Comparison of ENCODE assay signal across 21 cellular contexts in the genomic region with DNA sequence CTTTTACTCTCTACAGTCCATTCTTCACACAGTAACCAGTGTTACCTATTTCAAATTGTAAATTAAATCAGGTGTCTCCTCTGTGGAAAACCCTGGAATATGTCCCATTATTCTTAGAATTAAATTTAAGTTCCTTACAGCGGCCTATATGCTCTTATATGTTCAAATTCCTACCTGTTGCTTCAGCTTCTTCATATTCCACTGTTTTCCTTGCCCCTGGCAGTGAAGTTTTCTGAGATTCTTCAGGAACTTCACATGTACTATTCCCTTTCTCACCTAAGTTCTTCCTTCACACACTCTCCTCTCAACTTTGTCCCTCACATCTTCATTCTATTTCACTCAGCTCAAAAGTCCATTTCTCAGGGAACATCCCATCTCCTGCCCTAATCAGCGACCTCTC.
DNase-seq lines count a peak whose midpoint lies in the region; TF ChIP-seq lines count a peak whose summit lies in the region.
"Had no signal": no experiment of that assay in that cellular context is flagged by ENCODE, and none has a peak within 500 bp of the region (broad histone marks: within the 10 kb centered on the region; RNA-seq: fewer than 3 reads in every experiment).

No MANE protein-coding gene starts in this region.

- no peak for DNase-seq in T-helper 2 cell treated with Interferon-gamma antibody and Interleukin-4, amounts not matched to agents 5 μg/mL and 100 μg/mL, for 36 hours (ENCODE audit: low spot score)
- DNase-seq in T-helper 2 cell (no peak), A673 (ENCODE audit: low spot score) (no peak), AML-193 (lab: John Stamatoyannopoulos, UW) (no peak)
- DNase-seq in activated T-helper 2 cell treated with anti-CD3 and anti-CD28 coated beads, Interferon-gamma antibody, Interleukin-2, Interleukin-4, amounts not matched to agents 10 μg/mL and 5 μg/mL and 100 μg/mL, durations not matched to agents 14 hours and 24 hours and 36 hours (ENCODE audit: low spot score): no peak
- no peak for DNase-seq in activated CD4-positive, alpha-beta memory T cell treated with anti-CD3 and anti-CD28 coated beads for 36 hours
- DNase-seq: CD8-positive, alpha-beta T cell; DMS 273 treated with DMSO at 0.1 percent for 48 hours; DMS53; DND-41; EL; Karpas-422; KBM-7 had no signal

- CTCF ChIA-PET in A673 (lab: Charles Lee): no interaction called here
- CTCF ChIA-PET in HEK293 (lab: Yijun Ruan, JAX): no interaction called here
- CTCF ChIA-PET in activated CD4-positive, alpha-beta memory T cell treated with anti-CD3 and anti-CD28 coated beads for 36 hours (lab: Charles Lee): interaction anchor here (1.0 kb wide), 1 partner anchor 68 kb away, joined by 3 read pairs; no protein-coding TSS in a partner anchor

- H3K27ac Mint-ChIP-seq in T-helper 2 cell treated with Interferon-gamma antibody and Interleukin-4, amounts not matched to agents 5 μg/mL and 100 μg/mL, for 36 hours: peak overlapping the region; percentile 5
- peak overlapping the region; percentile 2 for H3K27ac Mint-ChIP-seq in activated T-helper 2 cell treated with anti-CD3 and anti-CD28 coated beads, Interferon-gamma antibody, Interleukin-2, Interleukin-4, amounts not matched to agents 10 μg/mL and 5 μg/mL and 100 μg/mL, durations not matched to agents 14 hours and 24 hours and 36 hours
- no peak overlapping the region for H3K27ac Mint-ChIP-seq in activated CD4-positive, alpha-beta memory T cell treated with anti-CD3 and anti-CD28 coated beads for 36 hours
- H3K27ac Mint-ChIP-seq: B cell; CD8-positive, alpha-beta T cell; IgD-negative memory B cell had no signal

- H3K36me3 ChIP-seq in A673 (ENCODE audit: insufficient read depth, low read length, poor library complexity, severe bottlenecking) (peaks cover 8% of the 10 kb centered on the region), HEK293 (ENCODE audit: control insufficient read depth in 2 of 2, insufficient read depth in 1 of 2, low read length in 2 of 2) (no peaks in the 10 kb centered on the region)
- H3K36me3 ChIP-seq: HAP-1 had no signal

- intact Hi-C loops in A673 (cut with micrococcal nuclease; ENCODE audit: unreplicated experiment): no loop called here
- intact Hi-C loops in activated T-helper 2 cell treated with anti-CD3 and anti-CD28 coated beads, Interferon-gamma antibody, Interleukin-2, Interleukin-4, amounts not matched to agents 10 μg/mL and 5 μg/mL and 100 μg/mL, durations not matched to agents 14 hours and 24 hours and 36 hours (cut with micrococcal nuclease): loop anchor here (10.0 kb wide), 1 partner anchor 1278 kb away; no protein-coding TSS in a partner anchor
- intact Hi-C loops in activated CD4-positive, alpha-beta memory T cell treated with anti-CD3 and anti-CD28 coated beads for 36 hours (cut with micrococcal nuclease): loop anchor here (10.0 kb wide), 2 partner anchors 112 to 1668 kb away; no protein-coding TSS in a partner anchor

- H3K36me3 Mint-ChIP-seq in T-helper 2 cell treated with Interferon-gamma antibody and Interleukin-4, amounts not matched to agents 5 μg/mL and 100 μg/mL, for 36 hours (ENCODE audit: low read depth): peaks cover 49% of the 10 kb centered on the region
- H3K36me3 Mint-ChIP-seq in activated T-helper 2 cell treated with anti-CD3 and anti-CD28 coated beads, Interferon-gamma antibody, Interleukin-2, Interleukin-4, amounts not matched to agents 10 μg/mL and 5 μg/mL and 100 μg/mL, durations not matched to agents 14 hours and 24 hours and 36 hours (ENCODE audit: low read depth): peaks cover 57% of the 10 kb centered on the region
- peaks cover 6% of the 10 kb centered on the region for H3K36me3 Mint-ChIP-seq in activated CD4-positive, alpha-beta memory T cell treated with anti-CD3 and anti-CD28 coated beads for 36 hours

- no peak for TF ChIP-seq CTCF in A673 (conservative IDR thresholded peaks at IDR 0.05; ENCODE audit: low read depth, low read length)
- TF ChIP-seq CTCF in HEK293 (tag by site-specific recombination; IDR thresholded peaks at IDR 0.05): no peak

- H3K27ac ChIP-seq in A673 (ENCODE audit: low read depth, low read length, poor library complexity, severe bottlenecking) (peak overlapping the region; percentile 5), HEK293 (ENCODE audit: extremely low read depth, low read depth, low read length) (no peak overlapping the region)
- H3K27ac ChIP-seq: 22Rv1; BLaER1 treated with 17β-estradiol and CSF1 and Interleukin-3, amounts not matched to agents 10 nM and 100 nM had no signal

- BruUV-seq in A673 (replicated peaks; lab: Mats Ljungman, UMichigan): no TSS peak

- H3K4me3 ChIP-seq in A673 (ENCODE audit: low read depth, low read length, poor library complexity, severe bottlenecking) (no peak overlapping the region), HEK293 (ENCODE audit: low read depth, low read length) (no peak overlapping the region)
- H3K4me3 ChIP-seq: A549; BLaER1 treated with 17β-estradiol and CSF1 and Interleukin-3, amounts not matched to agents 10 nM and 100 nM; GM12878; HAP-1 had no signal

- H3K27me3 ChIP-seq in A673 (replicated peaks; ENCODE audit: insufficient read depth, low read depth, low read length, poor library complexity): no peaks in the 10 kb centered on the region
- H3K27me3 ChIP-seq: BLaER1 treated with 17β-estradiol and CSF1 and Interleukin-3, amounts not matched to agents 10 nM and 100 nM had no signal

- POLR2A ChIA-PET in A673 (lab: Charles Lee; ENCODE audit: low non-redundant PET): no interaction called here
- POLR2A ChIA-PET in HEK293 (lab: Yijun Ruan, JAX): no interaction called here
- POLR2A ChIA-PET in activated CD4-positive, alpha-beta memory T cell treated with anti-CD3 and anti-CD28 coated beads for 36 hours (lab: Charles Lee): no interaction called here

- H3K4me1 Mint-ChIP-seq in T-helper 2 cell treated with Interferon-gamma antibody and Interleukin-4, amounts not matched to agents 5 μg/mL and 100 μg/mL, for 36 hours (ENCODE audit: low read depth): peaks cover 71% of the 10 kb centered on the region
- H3K4me1 Mint-ChIP-seq in activated T-helper 2 cell treated with anti-CD3 and anti-CD28 coated beads, Interferon-gamma antibody, Interleukin-2, Interleukin-4, amounts not matched to agents 10 μg/mL and 5 μg/mL and 100 μg/mL, durations not matched to agents 14 hours and 24 hours and 36 hours (ENCODE audit: low read depth): peaks cover 78% of the 10 kb centered on the region
- H3K4me1 Mint-ChIP-seq in activated CD4-positive, alpha-beta memory T cell treated with anti-CD3 and anti-CD28 coated beads for 36 hours (ENCODE audit: low read depth): peaks cover 39% of the 10 kb centered on the region

- no peaks in the 10 kb centered on the region for H3K27me3 Mint-ChIP-seq in T-helper 2 cell treated with Interferon-gamma antibody and Interleukin-4, amounts not matched to agents 5 μg/mL and 100 μg/mL, for 36 hours (ENCODE audit: low read depth)
- H3K27me3 Mint-ChIP-seq in activated T-helper 2 cell treated with anti-CD3 and anti-CD28 coated beads, Interferon-gamma antibody, Interleukin-2, Interleukin-4, amounts not matched to agents 10 μg/mL and 5 μg/mL and 100 μg/mL, durations not matched to agents 14 hours and 24 hours and 36 hours (ENCODE audit: low read depth): no peaks in the 10 kb centered on the region
- H3K27me3 Mint-ChIP-seq in activated CD4-positive, alpha-beta memory T cell treated with anti-CD3 and anti-CD28 coated beads for 36 hours: no peaks in the 10 kb centered on the region
- H3K27me3 Mint-ChIP-seq: B cell, IgD-negative memory B cell had no signal

- peaks cover 26% of the 10 kb centered on the region for H3K9me3 Mint-ChIP-seq in T-helper 2 cell treated with Interferon-gamma antibody and Interleukin-4, amounts not matched to agents 5 μg/mL and 100 μg/mL, for 36 hours
- H3K9me3 Mint-ChIP-seq in activated T-helper 2 cell treated with anti-CD3 and anti-CD28 coated beads, Interferon-gamma antibody, Interleukin-2, Interleukin-4, amounts not matched to agents 10 μg/mL and 5 μg/mL and 100 μg/mL, durations not matched to agents 14 hours and 24 hours and 36 hours: peaks cover 21% of the 10 kb centered on the region
- H3K9me3 Mint-ChIP-seq in activated CD4-positive, alpha-beta memory T cell treated with anti-CD3 and anti-CD28 coated beads for 36 hours: peaks cover 6% of the 10 kb centered on the region

- H3K9me3 ChIP-seq in A673 (ENCODE audit: low read depth, low read length, poor library complexity, severe bottlenecking): no peaks in the 10 kb centered on the region
- H3K9me3 ChIP-seq in HEK293 (ENCODE audit: control insufficient read depth, insufficient read depth, low read depth, low read length): no peaks in the 10 kb centered on the region
- H3K9me3 ChIP-seq: A549, HAP-1 had no signal

- no peak overlapping the region for H3K4me3 Mint-ChIP-seq in T-helper 2 cell treated with Interferon-gamma antibody and Interleukin-4, amounts not matched to agents 5 μg/mL and 100 μg/mL, for 36 hours
- H3K4me3 Mint-ChIP-seq in activated T-helper 2 cell treated with anti-CD3 and anti-CD28 coated beads, Interferon-gamma antibody, Interleukin-2, Interleukin-4, amounts not matched to agents 10 μg/mL and 5 μg/mL and 100 μg/mL, durations not matched to agents 14 hours and 24 hours and 36 hours (ENCODE audit: low read depth): no peak overlapping the region
- H3K4me3 Mint-ChIP-seq in activated CD4-positive, alpha-beta memory T cell treated with anti-CD3 and anti-CD28 coated beads for 36 hours: no peak overlapping the region
- H3K4me3 Mint-ChIP-seq: B cell; CD8-positive, alpha-beta T cell had no signal

- H3K4me1 ChIP-seq in A673 (ENCODE audit: insufficient read depth, low read length, poor library complexity, severe bottlenecking) (peaks cover 74% of the 10 kb centered on the region), HEK293 (ENCODE audit: control insufficient read depth, insufficient read depth, low read length) (no peaks in the 10 kb centered on the region)

TF ChIP-seq in HEK293, 187 proteins besides CTCF, POLR2A, EP300 and RAD21 (continues in another document):
- TF ChIP-seq ZNF777 (tag by site-specific recombination; IDR thresholded peaks at IDR 0.05; ENCODE audit: borderline replicate concordance) (no peak), MEIS1 (CRISPR knock-in tag; IDR thresholded peaks at IDR 0.05; ENCODE audit: borderline replicate concordance) (no peak), KLF16 (tag by site-specific recombination; IDR thresholded peaks at IDR 0.05) (no peak)
